Comparison of ENCODE assay signal across 2 cellular contexts in genomic region chr19:52170863-52171320, GRCh38.
TF ChIP-seq lines count a peak whose summit lies in the region.

No MANE protein-coding gene starts in this region.

TF ChIP-seq in GM23338, 12 proteins besides CTCF, POLR2A, EP300 and RAD21 (continued from another document):
- TF ChIP-seq JUNB (IDR thresholded peaks at IDR 0.05; ENCODE audit: unreplicated experiment) (no peak), POLR2AphosphoS5 (IDR thresholded peaks at IDR 0.05; ENCODE audit: low read depth) (no peak), STAT1 (IDR thresholded peaks at IDR 0.05; ENCODE audit: unreplicated experiment) (no peak), EZH2 (IDR thresholded peaks at IDR 0.05; ENCODE audit: low read depth, unreplicated experiment) (no peak), NANOG (IDR thresholded peaks at IDR 0.05; ENCODE audit: borderline replicate concordance) (no peak), ZNF114 (CRISPR knock-in tag; IDR thresholded peaks at IDR 0.05) (no peak), REST (IDR thresholded peaks at IDR 0.05; ENCODE audit: unreplicated experiment) (no peak), ZNF331 (CRISPR knock-in tag; IDR thresholded peaks at IDR 0.05; ENCODE audit: low read depth) (no peak)
- TF ChIP-seq, protein P1, sequence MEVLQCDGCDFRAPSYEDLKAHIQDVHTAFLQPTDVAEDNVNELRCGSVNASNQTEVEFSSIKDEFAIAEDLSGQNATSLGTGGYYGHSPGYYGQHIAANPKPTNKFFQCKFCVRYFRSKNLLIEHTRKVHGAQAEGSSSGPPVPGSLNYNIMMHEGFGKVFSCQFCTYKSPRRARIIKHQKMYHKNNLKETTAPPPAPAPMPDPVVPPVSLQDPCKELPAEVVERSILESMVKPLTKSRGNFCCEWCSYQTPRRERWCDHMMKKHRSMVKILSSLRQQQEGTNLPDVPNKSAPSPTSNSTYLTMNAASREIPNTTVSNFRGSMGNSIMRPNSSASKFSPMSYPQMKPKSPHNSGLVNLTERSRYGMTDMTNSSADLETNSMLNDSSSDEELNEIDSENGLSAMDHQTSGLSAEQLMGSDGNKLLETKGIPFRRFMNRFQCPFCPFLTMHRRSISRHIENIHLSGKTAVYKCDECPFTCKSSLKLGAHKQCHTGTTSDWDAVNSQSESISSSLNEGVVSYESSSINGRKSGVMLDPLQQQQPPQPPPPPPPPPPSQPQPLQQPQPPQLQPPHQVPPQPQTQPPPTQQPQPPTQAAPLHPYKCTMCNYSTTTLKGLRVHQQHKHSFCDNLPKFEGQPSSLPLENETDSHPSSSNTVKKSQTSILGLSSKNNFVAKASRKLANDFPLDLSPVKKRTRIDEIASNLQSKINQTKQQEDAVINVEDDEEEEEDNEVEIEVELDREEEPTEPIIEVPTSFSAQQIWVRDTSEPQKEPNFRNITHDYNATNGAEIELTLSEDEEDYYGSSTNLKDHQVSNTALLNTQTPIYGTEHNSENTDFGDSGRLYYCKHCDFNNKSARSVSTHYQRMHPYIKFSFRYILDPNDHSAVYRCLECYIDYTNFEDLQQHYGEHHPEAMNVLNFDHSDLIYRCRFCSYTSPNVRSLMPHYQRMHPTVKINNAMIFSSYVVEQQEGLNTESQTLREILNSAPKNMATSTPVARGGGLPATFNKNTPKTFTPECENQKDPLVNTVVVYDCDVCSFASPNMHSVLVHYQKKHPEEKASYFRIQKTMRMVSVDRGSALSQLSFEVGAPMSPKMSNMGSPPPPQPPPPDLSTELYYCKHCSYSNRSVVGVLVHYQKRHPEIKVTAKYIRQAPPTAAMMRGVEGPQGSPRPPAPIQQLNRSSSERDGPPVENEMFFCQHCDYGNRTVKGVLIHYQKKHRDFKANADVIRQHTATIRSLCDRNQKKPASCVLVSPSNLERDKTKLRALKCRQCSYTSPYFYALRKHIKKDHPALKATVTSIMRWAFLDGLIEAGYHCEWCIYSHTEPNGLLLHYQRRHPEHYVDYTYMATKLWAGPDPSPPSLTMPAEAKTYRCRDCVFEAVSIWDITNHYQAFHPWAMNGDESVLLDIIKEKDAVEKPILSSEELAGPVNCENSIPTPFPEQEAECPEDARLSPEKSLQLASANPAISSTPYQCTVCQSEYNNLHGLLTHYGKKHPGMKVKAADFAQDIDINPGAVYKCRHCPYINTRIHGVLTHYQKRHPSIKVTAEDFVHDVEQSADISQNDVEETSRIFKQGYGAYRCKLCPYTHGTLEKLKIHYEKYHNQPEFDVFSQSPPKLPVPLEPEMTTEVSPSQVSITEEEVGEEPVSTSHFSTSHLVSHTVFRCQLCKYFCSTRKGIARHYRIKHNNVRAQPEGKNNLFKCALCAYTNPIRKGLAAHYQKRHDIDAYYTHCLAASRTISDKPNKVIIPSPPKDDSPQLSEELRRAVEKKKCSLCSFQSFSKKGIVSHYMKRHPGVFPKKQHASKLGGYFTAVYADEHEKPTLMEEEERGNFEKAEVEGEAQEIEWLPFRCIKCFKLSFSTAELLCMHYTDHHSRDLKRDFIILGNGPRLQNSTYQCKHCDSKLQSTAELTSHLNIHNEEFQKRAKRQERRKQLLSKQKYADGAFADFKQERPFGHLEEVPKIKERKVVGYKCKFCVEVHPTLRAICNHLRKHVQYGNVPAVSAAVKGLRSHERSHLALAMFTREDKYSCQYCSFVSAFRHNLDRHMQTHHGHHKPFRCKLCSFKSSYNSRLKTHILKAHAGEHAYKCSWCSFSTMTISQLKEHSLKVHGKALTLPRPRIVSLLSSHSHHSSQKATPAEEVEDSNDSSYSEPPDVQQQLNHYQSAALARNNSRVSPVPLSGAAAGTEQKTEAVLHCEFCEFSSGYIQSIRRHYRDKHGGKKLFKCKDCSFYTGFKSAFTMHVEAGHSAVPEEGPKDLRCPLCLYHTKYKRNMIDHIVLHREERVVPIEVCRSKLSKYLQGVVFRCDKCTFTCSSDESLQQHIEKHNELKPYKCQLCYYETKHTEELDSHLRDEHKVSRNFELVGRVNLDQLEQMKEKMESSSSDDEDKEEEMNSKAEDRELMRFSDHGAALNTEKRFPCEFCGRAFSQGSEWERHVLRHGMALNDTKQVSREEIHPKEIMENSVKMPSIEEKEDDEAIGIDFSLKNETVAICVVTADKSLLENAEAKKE (CRISPR knock-in tag; IDR thresholded peaks at IDR 0.05), result no peak
- TF ChIP-seq, protein P2, sequence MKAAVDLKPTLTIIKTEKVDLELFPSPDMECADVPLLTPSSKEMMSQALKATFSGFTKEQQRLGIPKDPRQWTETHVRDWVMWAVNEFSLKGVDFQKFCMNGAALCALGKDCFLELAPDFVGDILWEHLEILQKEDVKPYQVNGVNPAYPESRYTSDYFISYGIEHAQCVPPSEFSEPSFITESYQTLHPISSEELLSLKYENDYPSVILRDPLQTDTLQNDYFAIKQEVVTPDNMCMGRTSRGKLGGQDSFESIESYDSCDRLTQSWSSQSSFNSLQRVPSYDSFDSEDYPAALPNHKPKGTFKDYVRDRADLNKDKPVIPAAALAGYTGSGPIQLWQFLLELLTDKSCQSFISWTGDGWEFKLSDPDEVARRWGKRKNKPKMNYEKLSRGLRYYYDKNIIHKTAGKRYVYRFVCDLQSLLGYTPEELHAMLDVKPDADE (IDR thresholded peaks at IDR 0.05), result no peak

TF ChIP-seq in endothelial cell of umbilical vein, 7 proteins besides CTCF, POLR2A, EP300 and RAD21 (continued from another document):
- TF ChIP-seq JUN (IDR thresholded peaks at IDR 0.05; ENCODE audit: borderline replicate concordance, insufficient read depth, insufficient read length, low read depth), result no peak
